13 cellular contexts compared by ENCODE assay signal in genomic region chr10:99360935-99361334, GRCh38.
"Had no signal": no experiment of that assay in that cellular context is flagged by ENCODE, and none has a peak within 500 bp of the region (broad histone marks: within the 10 kb centered on the region; RNA-seq: fewer than 3 reads in every experiment).

No MANE protein-coding gene starts in this region.

- H3K4me1 ChIP-seq: adrenal gland, prostate gland, suprapubic skin had no signal

- H3K27ac ChIP-seq: adrenal gland, cardiac muscle cell, prostate gland, suprapubic skin had no signal

- ATAC-seq: activated CD4-positive, alpha-beta T cell treated with anti-CD3 and anti-CD28 coated beads for 36 hours; activated CD8-positive, alpha-beta T cell treated with anti-CD3 and anti-CD28 coated beads for 36 hours; activated T-cell treated with anti-CD3 and anti-CD28 coated beads, Interleukin-2, amount 50 U/mL, for 4 hours; esophagus mucosa; right cardiac atrium had no signal

- FAIRE-seq: colon, endometrium had no signal

- DNase-seq: activated CD4-positive, alpha-beta T cell treated with anti-CD3 and anti-CD28 coated beads for 36 hours; activated CD8-positive, alpha-beta T cell treated with anti-CD3 and anti-CD28 coated beads for 36 hours; activated effector memory CD4-positive, alpha-beta T cell treated with Interleukin-2 at 50 U/mL for 16 hours; activated T-cell treated with anti-CD3 and anti-CD28 coated beads, Interleukin-2, amount 50 U/mL, for 4 hours; adrenal gland; right cardiac atrium; trophoblast cell had no signal

- H3K27me3 ChIP-seq: adrenal gland, cardiac muscle cell, suprapubic skin had no signal

- H3K4me3 ChIP-seq: adrenal gland, cardiac muscle cell, prostate gland, suprapubic skin had no signal

- H3K36me3 ChIP-seq: adrenal gland, cardiac muscle cell, prostate gland had no signal

- H3K9me3 ChIP-seq: adrenal gland, prostate gland, suprapubic skin had no signal
